Comparison of ENCODE assay signal across 8 cellular contexts in the genomic region with DNA sequence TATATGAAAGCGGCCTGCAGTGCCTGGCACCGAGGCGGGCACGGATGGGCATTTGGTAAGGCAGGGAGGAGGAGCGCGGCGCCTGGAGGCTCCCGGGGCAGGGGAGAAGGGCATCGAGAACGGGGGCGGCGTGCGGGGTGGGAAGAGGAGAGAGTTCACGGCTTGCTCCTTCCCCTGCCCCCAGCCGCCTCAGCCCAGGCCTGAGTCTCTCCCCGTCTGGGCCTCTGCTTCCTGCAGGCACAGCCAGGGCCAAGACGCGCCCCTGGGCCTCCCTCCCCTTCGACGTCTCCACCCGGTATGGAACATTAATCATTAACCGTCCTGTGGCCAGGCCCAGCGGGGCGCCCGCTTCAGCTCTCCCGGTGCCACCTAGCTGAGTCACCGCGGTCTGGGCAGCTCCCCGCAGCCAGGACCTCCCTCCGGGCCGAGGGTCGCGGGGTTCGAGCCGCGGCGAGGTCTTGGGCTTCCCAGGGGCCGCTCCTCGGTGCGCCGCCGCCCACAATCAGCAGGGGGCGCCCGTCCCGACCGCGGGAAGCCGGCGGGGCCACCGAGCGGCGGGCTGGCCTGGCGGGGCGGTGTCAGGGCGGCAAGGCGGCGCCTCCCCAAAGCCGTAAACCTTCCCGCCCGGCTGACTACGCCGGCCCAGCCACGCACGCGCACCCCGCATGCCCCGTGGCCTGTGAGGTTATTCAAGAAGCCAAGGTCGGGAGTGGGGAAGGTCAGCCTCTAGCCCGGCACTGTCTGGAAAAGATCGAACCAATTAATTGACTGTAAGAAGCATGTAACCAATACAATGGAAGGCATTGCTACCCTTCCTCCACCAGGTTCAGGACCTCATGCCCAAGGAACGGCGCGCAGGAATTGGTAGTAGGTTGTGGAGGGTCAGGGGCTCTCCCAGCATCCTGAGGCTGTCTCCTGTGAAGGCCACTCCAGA. TPM values are rescaled to one million over a fixed set of nuclear protein-coding genes. Genes with fewer than 3 reads are reported as not detected.
A peak's percentile ranks its signal among the peaks of the same experiment; 100 is the strongest.
DNase-seq lines count a peak whose midpoint lies in the region; ATAC-seq and TF ChIP-seq lines count a peak whose summit lies in the region.

No MANE protein-coding gene starts in this region.

- H3K27ac ChIP-seq in OCI-LY1 (ENCODE audit: low read depth, low read length, poor library complexity, severe bottlenecking) = no peak overlapping the region
- H3K27ac ChIP-seq in esophagus (ENCODE audit: low read depth in 2 of 2, low read length in 1 of 2) = peak overlapping the region; percentile 6 to 89

- no peaks in the 10 kb centered on the region for H3K9me2 ChIP-seq in OCI-LY1 (ENCODE audit: low read depth, low read length)

- peaks cover 32 to 51% (median 42%) of the 10 kb centered on the region in 3 donors for H3K4me1 Mint-ChIP-seq in naive B cell

- H3K9me3 ChIP-seq in OCI-LY1 (ENCODE audit: low read length) (no peaks in the 10 kb centered on the region), esophagus (ENCODE audit: control insufficient read depth in 2 of 2, insufficient read depth in 1 of 2, low read depth in 1 of 2, low read length in 1 of 2) (no peaks in the 10 kb centered on the region)

- H3K27me3 ChIP-seq in OCI-LY1 (ENCODE audit: insufficient read depth, low read length) (no peaks in the 10 kb centered on the region; the same call in 1 of the 2 replicates), esophagus (ENCODE audit: control insufficient read depth in 1 of 2, insufficient read depth in 2 of 2, low read length in 2 of 2) (no peaks in the 10 kb centered on the region)

- no peaks in the 10 kb centered on the region for H4K20me1 ChIP-seq in OCI-LY1 (ENCODE audit: insufficient read depth, low read length)

- WGBS in esophagus, 2 donors = 10 to 16% methylated on average over 68 to 73 of the region's 73 CpGs

- H3K36me3 Mint-ChIP-seq in naive B cell = no peaks in the 10 kb centered on the region

- peak overlapping the region; percentile 55 for H3K4me2 ChIP-seq in OCI-LY1 (ENCODE audit: low read length)

- H3F3A ChIP-seq in OCI-LY1 (ENCODE audit: insufficient read depth, low read length) = no peaks in the 10 kb centered on the region

- H3K27me3 Mint-ChIP-seq in naive B cell = peaks cover 0 to 9% (median 5%) of the 10 kb centered on the region in 3 donors

- DNase-seq in COLO668 (lab: John Stamatoyannopoulos, UW; ENCODE audit: unreplicated experiment) (peak; percentile 97), HPDE6-E6E7 (ENCODE audit: extremely low spot score) (peak; percentile 94), activated T-cell treated with anti-CD3 and anti-CD28 coated beads for 24 hours (ENCODE audit: low read depth) (peak; percentile 76), naive B cell (peak; percentile 80)
- DNase-seq in stimulated activated CD8-positive, alpha-beta memory T cell treated with anti-CD3 and anti-CD28 coated beads, Interleukin-7, amount 100 ng/mL, for 48 hours (ENCODE audit: extremely low read depth in 1 of 2, low read depth in 1 of 2) = peak; percentile 66 to 73

- ATAC-seq in GM19468 (IDR thresholded peaks at IDR 0.05; ENCODE audit: extremely low read depth, unreplicated experiment) = peak; percentile 49
- ATAC-seq in naive B cell (ENCODE audit: low read depth in 2 of 2) = peak; percentile 77 to 79

- H3K79me2 ChIP-seq in OCI-LY1 (ENCODE audit: insufficient read depth, low read length) = no peaks in the 10 kb centered on the region

- TF ChIP-seq CTCF in OCI-LY1 (IDR thresholded peaks at IDR 0.05; ENCODE audit: low read length) = peak; percentile 72

- no peaks in the 10 kb centered on the region for H3K9me3 Mint-ChIP-seq in naive B cell

- peak overlapping the region; percentile 47; the same call in 1 of the 2 replicates for H3K9ac ChIP-seq in OCI-LY1 (ENCODE audit: low read length)

- peak overlapping the region; percentile 15; the same call in 1 of the 2 replicates for H2AFZ ChIP-seq in OCI-LY1 (ENCODE audit: low read length)

- H3K4me1 ChIP-seq in OCI-LY1 (ENCODE audit: insufficient read depth, low read length, severe bottlenecking) (peaks cover 19% of the 10 kb centered on the region), esophagus (ENCODE audit: control insufficient read depth in 2 of 2, insufficient read depth in 2 of 2, low read length in 1 of 2) (peaks cover 4% of the 10 kb centered on the region in 2 donors)

- H3K4me3 Mint-ChIP-seq in naive B cell = peak overlapping the region; percentile 70 to 90 (median 82)

- H3K4me3 ChIP-seq in OCI-LY1 (ENCODE audit: low read depth, low read length, poor library complexity, severe bottlenecking) (peak overlapping the region; percentile 35), esophagus (ENCODE audit: low read depth in 1 of 2, low read length in 2 of 2) (peak overlapping the region; percentile 34 to 45)

- peak overlapping the region in 2 of 6 donors; percentile 76 to 86 for H3K27ac Mint-ChIP-seq in naive B cell

- H3K36me3 ChIP-seq in OCI-LY1 (ENCODE audit: insufficient read depth, low read length) (no peaks in the 10 kb centered on the region), esophagus (ENCODE audit: control insufficient read depth in 2 of 2, insufficient read depth in 2 of 2, low read length in 1 of 2) (no peaks in the 10 kb centered on the region)

RNA-seq across cellular contexts. Expression of a gene that starts 23.4 kb away (rescaled TPM):
- polyA plus RNA-seq in esophagus (under 1 TPM; 0.02 to 0.04 TPM), naive B cell (ENCODE audit: low read depth in 6 of 6) (not detected)
